1 cellular context compared by ENCODE assay signal in the genomic region with DNA sequence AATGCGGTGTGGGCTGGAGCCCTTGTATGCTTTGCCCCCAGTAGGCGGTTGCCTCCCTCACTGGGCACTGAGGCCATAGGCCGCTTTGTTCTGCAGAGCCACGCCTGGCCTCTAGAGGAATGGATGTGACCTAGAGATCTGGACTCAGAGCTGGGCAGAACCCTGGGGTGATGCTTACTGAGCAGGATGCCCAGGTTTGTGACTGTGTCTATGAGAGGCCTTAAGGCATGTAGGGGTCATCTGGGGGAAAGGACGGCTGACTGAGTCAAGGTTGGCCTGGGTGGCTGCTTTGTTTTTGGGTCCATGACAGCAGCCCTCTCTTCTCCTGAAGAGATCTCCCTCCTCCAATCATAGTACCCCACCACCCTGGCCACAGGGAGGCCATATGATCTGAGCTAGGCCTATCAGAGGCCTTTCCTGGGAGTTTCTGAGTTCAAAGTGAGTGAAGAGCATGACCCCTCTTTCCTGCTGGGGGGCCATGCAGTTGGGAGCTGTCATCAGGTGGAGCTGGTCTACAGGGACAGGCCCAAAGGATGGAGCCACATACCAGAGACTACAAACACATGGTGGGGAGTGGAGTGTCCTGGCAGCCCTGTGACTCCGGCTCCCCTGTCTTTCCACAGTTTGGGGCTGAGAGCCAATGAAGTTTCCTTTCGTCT.
TF ChIP-seq lines count a peak whose summit lies in the region.

No MANE protein-coding gene starts in this region.

TF ChIP-seq in HepG2, 621 proteins besides CTCF, POLR2A, EP300 and RAD21 (continued from another document and continues in another):
- TF ChIP-seq ZNF850 (CRISPR knock-in tag; conservative IDR thresholded peaks at IDR 0.05), result no peak
- TF ChIP-seq ZNF362 (CRISPR knock-in tag; IDR thresholded peaks at IDR 0.05; ENCODE audit: borderline replicate concordance), result no peak
- TF ChIP-seq ZNF788 (CRISPR knock-in tag; IDR thresholded peaks at IDR 0.05; ENCODE audit: borderline replicate concordance), result no peak
- 0 out of 2 replicates have a peak, but pooled peaks have one; percentile 53 for TF ChIP-seq HOXA5 (CRISPR knock-in tag; IDR thresholded peaks at IDR 0.05)
- peak; percentile 74 for TF ChIP-seq ZFX (CRISPR knock-in tag; IDR thresholded peaks at IDR 0.05; ENCODE audit: low read depth)
- TF ChIP-seq ZNF143 (CRISPR knock-in tag; IDR thresholded peaks at IDR 0.05), result no peak
- TF ChIP-seq, protein P1, sequence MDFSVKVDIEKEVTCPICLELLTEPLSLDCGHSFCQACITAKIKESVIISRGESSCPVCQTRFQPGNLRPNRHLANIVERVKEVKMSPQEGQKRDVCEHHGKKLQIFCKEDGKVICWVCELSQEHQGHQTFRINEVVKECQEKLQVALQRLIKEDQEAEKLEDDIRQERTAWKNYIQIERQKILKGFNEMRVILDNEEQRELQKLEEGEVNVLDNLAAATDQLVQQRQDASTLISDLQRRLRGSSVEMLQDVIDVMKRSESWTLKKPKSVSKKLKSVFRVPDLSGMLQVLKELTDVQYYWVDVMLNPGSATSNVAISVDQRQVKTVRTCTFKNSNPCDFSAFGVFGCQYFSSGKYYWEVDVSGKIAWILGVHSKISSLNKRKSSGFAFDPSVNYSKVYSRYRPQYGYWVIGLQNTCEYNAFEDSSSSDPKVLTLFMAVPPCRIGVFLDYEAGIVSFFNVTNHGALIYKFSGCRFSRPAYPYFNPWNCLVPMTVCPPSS (IDR thresholded peaks at IDR 0.05), result no peak
- no peak for TF ChIP-seq NFE2 (CRISPR knock-in tag; IDR thresholded peaks at IDR 0.05)
- TF ChIP-seq MED1 (CRISPR knock-in tag; IDR thresholded peaks at IDR 0.05), result peak; percentile 73; the same call in 1 of the 2 replicates
- TF ChIP-seq ZNF543 (CRISPR knock-in tag; IDR thresholded peaks at IDR 0.05), result no peak
- no peak for TF ChIP-seq RFXAP (CRISPR knock-in tag; IDR thresholded peaks at IDR 0.05; ENCODE audit: borderline replicate concordance)
- TF ChIP-seq LRRFIP1 (CRISPR knock-in tag; conservative IDR thresholded peaks at IDR 0.05), result no peak
- TF ChIP-seq MXD4 (CRISPR knock-in tag; IDR thresholded peaks at IDR 0.05), result no peak
- TF ChIP-seq NFIB (CRISPR knock-in tag; IDR thresholded peaks at IDR 0.05; ENCODE audit: borderline replicate concordance), result no peak
- TF ChIP-seq ZNF121 (CRISPR knock-in tag; IDR thresholded peaks at IDR 0.05), result no peak
- no peak for TF ChIP-seq HOXA9 (CRISPR knock-in tag; IDR thresholded peaks at IDR 0.05; ENCODE audit: borderline replicate concordance)
- no peak for TF ChIP-seq FLYWCH1 (CRISPR knock-in tag; IDR thresholded peaks at IDR 0.05)
- no peak for TF ChIP-seq MXD3 (CRISPR knock-in tag; IDR thresholded peaks at IDR 0.05)
- no peak for TF ChIP-seq ZNF326 (CRISPR knock-in tag; IDR thresholded peaks at IDR 0.05; ENCODE audit: borderline replicate concordance)
- TF ChIP-seq, protein P2, sequence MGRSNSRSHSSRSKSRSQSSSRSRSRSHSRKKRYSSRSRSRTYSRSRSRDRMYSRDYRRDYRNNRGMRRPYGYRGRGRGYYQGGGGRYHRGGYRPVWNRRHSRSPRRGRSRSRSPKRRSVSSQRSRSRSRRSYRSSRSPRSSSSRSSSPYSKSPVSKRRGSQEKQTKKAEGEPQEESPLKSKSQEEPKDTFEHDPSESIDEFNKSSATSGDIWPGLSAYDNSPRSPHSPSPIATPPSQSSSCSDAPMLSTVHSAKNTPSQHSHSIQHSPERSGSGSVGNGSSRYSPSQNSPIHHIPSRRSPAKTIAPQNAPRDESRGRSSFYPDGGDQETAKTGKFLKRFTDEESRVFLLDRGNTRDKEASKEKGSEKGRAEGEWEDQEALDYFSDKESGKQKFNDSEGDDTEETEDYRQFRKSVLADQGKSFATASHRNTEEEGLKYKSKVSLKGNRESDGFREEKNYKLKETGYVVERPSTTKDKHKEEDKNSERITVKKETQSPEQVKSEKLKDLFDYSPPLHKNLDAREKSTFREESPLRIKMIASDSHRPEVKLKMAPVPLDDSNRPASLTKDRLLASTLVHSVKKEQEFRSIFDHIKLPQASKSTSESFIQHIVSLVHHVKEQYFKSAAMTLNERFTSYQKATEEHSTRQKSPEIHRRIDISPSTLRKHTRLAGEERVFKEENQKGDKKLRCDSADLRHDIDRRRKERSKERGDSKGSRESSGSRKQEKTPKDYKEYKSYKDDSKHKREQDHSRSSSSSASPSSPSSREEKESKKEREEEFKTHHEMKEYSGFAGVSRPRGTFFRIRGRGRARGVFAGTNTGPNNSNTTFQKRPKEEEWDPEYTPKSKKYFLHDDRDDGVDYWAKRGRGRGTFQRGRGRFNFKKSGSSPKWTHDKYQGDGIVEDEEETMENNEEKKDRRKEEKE (IDR thresholded peaks at IDR 0.05), result no peak
- TF ChIP-seq, protein P3, sequence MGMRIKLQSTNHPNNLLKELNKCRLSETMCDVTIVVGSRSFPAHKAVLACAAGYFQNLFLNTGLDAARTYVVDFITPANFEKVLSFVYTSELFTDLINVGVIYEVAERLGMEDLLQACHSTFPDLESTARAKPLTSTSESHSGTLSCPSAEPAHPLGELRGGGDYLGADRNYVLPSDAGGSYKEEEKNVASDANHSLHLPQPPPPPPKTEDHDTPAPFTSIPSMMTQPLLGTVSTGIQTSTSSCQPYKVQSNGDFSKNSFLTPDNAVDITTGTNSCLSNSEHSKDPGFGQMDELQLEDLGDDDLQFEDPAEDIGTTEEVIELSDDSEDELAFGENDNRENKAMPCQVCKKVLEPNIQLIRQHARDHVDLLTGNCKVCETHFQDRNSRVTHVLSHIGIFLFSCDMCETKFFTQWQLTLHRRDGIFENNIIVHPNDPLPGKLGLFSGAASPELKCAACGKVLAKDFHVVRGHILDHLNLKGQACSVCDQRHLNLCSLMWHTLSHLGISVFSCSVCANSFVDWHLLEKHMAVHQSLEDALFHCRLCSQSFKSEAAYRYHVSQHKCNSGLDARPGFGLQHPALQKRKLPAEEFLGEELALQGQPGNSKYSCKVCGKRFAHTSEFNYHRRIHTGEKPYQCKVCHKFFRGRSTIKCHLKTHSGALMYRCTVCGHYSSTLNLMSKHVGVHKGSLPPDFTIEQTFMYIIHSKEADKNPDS (CRISPR knock-in tag; IDR thresholded peaks at IDR 0.05), result no peak
- 0 out of 2 replicates have a peak, but pooled peaks have one; percentile 44 for TF ChIP-seq TSC22D2 (CRISPR knock-in tag; IDR thresholded peaks at IDR 0.05; ENCODE audit: borderline replicate concordance)
- TF ChIP-seq KMT2A (CRISPR knock-in tag; IDR thresholded peaks at IDR 0.05), result no peak
- TF ChIP-seq, protein P4, sequence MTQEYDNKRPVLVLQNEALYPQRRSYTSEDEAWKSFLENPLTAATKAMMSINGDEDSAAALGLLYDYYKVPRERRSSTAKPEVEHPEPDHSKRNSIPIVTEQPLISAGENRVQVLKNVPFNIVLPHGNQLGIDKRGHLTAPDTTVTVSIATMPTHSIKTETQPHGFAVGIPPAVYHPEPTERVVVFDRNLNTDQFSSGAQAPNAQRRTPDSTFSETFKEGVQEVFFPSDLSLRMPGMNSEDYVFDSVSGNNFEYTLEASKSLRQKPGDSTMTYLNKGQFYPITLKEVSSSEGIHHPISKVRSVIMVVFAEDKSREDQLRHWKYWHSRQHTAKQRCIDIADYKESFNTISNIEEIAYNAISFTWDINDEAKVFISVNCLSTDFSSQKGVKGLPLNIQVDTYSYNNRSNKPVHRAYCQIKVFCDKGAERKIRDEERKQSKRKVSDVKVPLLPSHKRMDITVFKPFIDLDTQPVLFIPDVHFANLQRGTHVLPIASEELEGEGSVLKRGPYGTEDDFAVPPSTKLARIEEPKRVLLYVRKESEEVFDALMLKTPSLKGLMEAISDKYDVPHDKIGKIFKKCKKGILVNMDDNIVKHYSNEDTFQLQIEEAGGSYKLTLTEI (CRISPR knock-in tag; conservative IDR thresholded peaks at IDR 0.05), result no peak
- peak; percentile 2 for TF ChIP-seq IKZF5 (CRISPR knock-in tag; IDR thresholded peaks at IDR 0.05)
- TF ChIP-seq ATF3 (CRISPR knock-in tag; IDR thresholded peaks at IDR 0.05), result no peak
- TF ChIP-seq ZNF431 (CRISPR knock-in tag; IDR thresholded peaks at IDR 0.05; ENCODE audit: borderline replicate concordance, low read depth), result no peak
- 0 out of 2 replicates have a peak, but pooled peaks have one; percentile 24 for TF ChIP-seq ZNF703 (CRISPR knock-in tag; IDR thresholded peaks at IDR 0.05; ENCODE audit: borderline replicate concordance)
- no peak for TF ChIP-seq TCF7L2 (IDR thresholded peaks at IDR 0.05; ENCODE audit: low read depth, low read length)
- TF ChIP-seq, protein P5, sequence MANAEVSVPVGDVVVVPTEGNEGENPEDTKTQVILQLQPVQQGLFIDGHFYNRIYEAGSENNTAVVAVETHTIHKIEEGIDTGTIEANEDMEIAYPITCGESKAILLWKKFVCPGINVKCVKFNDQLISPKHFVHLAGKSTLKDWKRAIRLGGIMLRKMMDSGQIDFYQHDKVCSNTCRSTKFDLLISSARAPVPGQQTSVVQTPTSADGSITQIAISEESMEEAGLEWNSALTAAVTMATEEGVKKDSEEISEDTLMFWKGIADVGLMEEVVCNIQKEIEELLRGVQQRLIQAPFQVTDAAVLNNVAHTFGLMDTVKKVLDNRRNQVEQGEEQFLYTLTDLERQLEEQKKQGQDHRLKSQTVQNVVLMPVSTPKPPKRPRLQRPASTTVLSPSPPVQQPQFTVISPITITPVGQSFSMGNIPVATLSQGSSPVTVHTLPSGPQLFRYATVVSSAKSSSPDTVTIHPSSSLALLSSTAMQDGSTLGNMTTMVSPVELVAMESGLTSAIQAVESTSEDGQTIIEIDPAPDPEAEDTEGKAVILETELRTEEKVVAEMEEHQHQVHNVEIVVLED (CRISPR knock-in tag; IDR thresholded peaks at IDR 0.05; ENCODE audit: borderline replicate concordance), result no peak
- no peak for TF ChIP-seq ADNP (CRISPR knock-in tag; IDR thresholded peaks at IDR 0.05)
- 0 out of 2 replicates have a peak, but pooled peaks have one; percentile 25 for TF ChIP-seq ZNF766 (CRISPR knock-in tag; IDR thresholded peaks at IDR 0.05; ENCODE audit: borderline replicate concordance)
- no peak for TF ChIP-seq ZMYM2 (CRISPR knock-in tag; IDR thresholded peaks at IDR 0.05)
- TF ChIP-seq ARNT (IDR thresholded peaks at IDR 0.05), result no peak
- TF ChIP-seq ZNF589 (CRISPR knock-in tag; conservative IDR thresholded peaks at IDR 0.05), result no peak
